ENCODE assay signal across 8 cellular contexts in the genomic region with DNA sequence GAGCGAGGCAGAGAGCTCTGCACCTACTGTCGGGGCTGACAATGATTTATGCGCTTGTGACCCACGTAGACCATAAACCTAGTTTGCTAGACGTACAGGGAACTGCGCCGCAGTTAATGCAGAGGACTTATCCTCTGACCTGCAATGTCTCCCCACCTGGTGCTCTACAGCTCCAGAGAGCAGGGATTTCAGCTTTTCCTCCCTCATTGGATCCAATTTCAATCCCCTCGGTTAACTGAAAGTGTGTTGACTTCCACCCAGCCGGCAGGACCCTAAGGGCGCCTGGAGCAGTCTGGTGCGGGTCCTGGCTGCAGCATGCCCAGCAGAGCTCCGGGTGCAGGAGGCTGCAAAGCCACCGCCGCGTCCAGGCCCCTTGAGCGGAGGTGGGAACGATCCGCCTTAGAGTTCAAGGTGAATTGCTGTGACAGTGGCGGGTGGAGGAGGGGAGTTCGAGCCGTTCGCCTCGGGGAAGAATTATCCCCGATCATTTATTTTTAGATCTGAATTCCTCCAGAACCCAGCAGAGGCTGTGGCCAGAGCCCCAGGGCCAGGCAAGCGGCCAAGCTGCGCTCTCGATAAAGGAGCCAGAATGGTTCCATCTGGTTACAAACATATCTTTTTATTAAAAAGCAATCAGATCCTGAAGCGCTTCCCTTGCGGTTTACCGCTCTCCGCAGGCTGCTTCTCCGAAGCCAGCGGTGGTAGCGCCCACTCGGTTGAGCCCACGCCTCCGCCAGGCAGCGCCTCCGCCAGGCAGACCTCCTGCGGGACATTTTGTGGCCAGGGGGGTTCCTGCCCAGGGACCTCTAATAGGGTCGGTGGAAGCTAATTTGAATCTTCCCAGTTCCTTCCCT.
DNase-seq lines count a peak whose midpoint lies in the region; ATAC-seq and TF ChIP-seq lines count a peak whose summit lies in the region.

No MANE protein-coding gene starts in this region.

- DNase-seq in BJ (ENCODE audit: low read depth) = peak; percentile 37
- no peak for DNase-seq in brain microvascular endothelial cell
- no peak for DNase-seq in left lobe of liver (ENCODE audit: low spot score)
- DNase-seq in vagina (ENCODE audit: extremely low spot score in 2 of 2) = no peak
- DNase-seq in AML-193 (lab: John Stamatoyannopoulos, UW) = no peak
- no peak for DNase-seq in SIG-M5 (lab: John Stamatoyannopoulos, UW)
- DNase-seq in NCI-H1694 (lab: John Stamatoyannopoulos, UW) = no peak

- H3K27ac ChIP-seq in brain microvascular endothelial cell = no peak overlapping the region
- H3K27ac ChIP-seq in vagina = no peak overlapping the region

- H3K9me3 ChIP-seq in vagina = no peaks in the 10 kb centered on the region

- H3K36me3 ChIP-seq in BJ (ENCODE audit: control insufficient read depth, insufficient read depth, low read length) (no peaks in the 10 kb centered on the region), brain microvascular endothelial cell (replicated peaks) (no peaks in the 10 kb centered on the region), vagina (no peaks in the 10 kb centered on the region)

- peaks cover 38% of the 10 kb centered on the region for H3K27me3 ChIP-seq in BJ (ENCODE audit: control insufficient read depth, insufficient read depth, low read length)
- H3K27me3 ChIP-seq in brain microvascular endothelial cell (replicated peaks) = peaks cover 70% of the 10 kb centered on the region
- peaks cover 25% of the 10 kb centered on the region for H3K27me3 ChIP-seq in vagina

- H3K4me3 ChIP-seq in BJ (ENCODE audit: low read depth, low read length) = peak overlapping the region; percentile 29
- peak overlapping the region; percentile 35 for H3K4me3 ChIP-seq in brain microvascular endothelial cell (ENCODE audit: low read depth, low read length)
- H3K4me3 ChIP-seq in vagina = peak overlapping the region; percentile 8 to 34

- in situ Hi-C loops in brain microvascular endothelial cell (cut with HindIII; ENCODE audit: low pct_ligation_motif_present, low sequenced_read_pairs) = no loop called here

- TF ChIP-seq POLR2A in vagina (IDR thresholded peaks at IDR 0.05) = no peak

- CTCF ChIA-PET in BJ (lab: Yijun Ruan, JAX) = interaction anchor here (1.3 kb wide), 1 partner anchor 60 kb away, joined by 3 read pairs; no protein-coding TSS in a partner anchor

- ATAC-seq in HG03354 (IDR thresholded peaks at IDR 0.05; ENCODE audit: poor library complexity, severe bottlenecking, unreplicated experiment) = peak; percentile 35
- peak; percentile 51 for ATAC-seq in left lobe of liver

- TF ChIP-seq CTCF in BJ (IDR thresholded peaks at IDR 0.05; ENCODE audit: insufficient read depth, low read depth, low read length) = no peak
- TF ChIP-seq CTCF in brain microvascular endothelial cell (IDR thresholded peaks at IDR 0.05; ENCODE audit: low read depth, low read length, missing control alignments) = no peak
- no peak for TF ChIP-seq CTCF in vagina (IDR thresholded peaks at IDR 0.05)

- POLR2A ChIA-PET in BJ (lab: Charles Lee) = no interaction called here

- H3K4me1 ChIP-seq in vagina = peaks cover 31% of the 10 kb centered on the region

- intact Hi-C loops in vagina (cut with DNase I) = no loop called here
